In the genomic region with DNA sequence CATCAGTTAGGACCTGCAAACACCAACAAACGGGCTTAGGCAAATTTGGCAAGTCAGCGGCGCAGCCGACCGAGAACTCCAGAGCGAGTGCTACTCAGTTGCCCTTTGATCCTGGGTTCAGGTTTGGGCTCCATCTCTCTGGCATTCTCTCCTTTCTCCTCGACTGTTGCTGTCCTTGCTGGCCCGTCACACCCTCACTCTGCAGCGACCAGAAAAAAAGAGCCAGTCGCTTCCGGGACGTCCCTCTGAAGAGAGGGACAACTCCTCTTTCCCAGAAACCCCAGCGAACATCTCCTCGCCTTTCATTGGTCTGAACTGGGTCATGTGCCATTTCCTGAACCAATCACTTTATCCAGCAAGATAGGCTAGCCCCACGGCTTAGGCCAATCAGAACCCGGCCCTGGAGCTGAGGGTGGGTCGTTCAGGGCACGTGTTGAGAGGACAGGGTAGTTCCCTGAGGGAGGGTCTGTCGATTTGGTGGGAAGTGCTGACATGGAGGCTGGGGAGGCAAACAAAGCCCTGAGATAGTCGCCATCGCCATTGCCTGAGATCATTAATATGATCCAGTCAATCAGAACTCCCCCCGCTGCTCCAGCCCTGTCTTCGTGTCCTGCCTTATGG, we compare ENCODE assay signal across 15 cellular contexts.
DNase-seq lines count a peak whose midpoint lies in the region; TF ChIP-seq lines count a peak whose summit lies in the region.
"Had no signal": no experiment of that assay in that cellular context is flagged by ENCODE, and none has a peak within 500 bp of the region (broad histone marks: within the 10 kb centered on the region; RNA-seq: fewer than 3 reads in every experiment).

No MANE protein-coding gene starts in this region.

- H2BK12ac ChIP-seq in neuronal stem cell (ENCODE audit: low read length), result no peak overlapping the region

- H3K36me3 ChIP-seq in neuronal stem cell (replicated peaks in 1 of 2; ENCODE audit: control insufficient read depth in 2 of 2, insufficient read depth in 2 of 2, low read length in 2 of 2), result no peaks in the 10 kb centered on the region
- H3K36me3 ChIP-seq in ovary, result no peaks in the 10 kb centered on the region
- no peaks in the 10 kb centered on the region for H3K36me3 ChIP-seq in stomach
- H3K36me3 ChIP-seq: BLaER1 treated with 17β-estradiol and CSF1 and Interleukin-3, amounts not matched to agents 10 nM and 100 nM had no signal

- H3K9ac ChIP-seq in neuronal stem cell (ENCODE audit: low read depth, low read length, poor library complexity), result no peak overlapping the region
- H3K9ac ChIP-seq: BLaER1 treated with 17β-estradiol and CSF1 and Interleukin-3, amounts not matched to agents 10 nM and 100 nM; GM23248 had no signal

- DNase-seq in DMS53 treated with DMSO at 0.1 percent for 48 hours (lab: John Stamatoyannopoulos, UW; ENCODE audit: unreplicated experiment) (peak; percentile 82), M059J (ENCODE audit: low read depth) (peak; percentile 17), SK-N-DZ (ENCODE audit: low spot score) (peak; percentile 15), neuronal stem cell (ENCODE audit: low spot score) (no peak), germinal center (ENCODE audit: low spot score) (no peak), HK-2 (ENCODE audit: unreplicated experiment) (no peak), ovary (no peak), stomach (no peak)
- DNase-seq: DMS153, GM23248, NCI-H1092 treated with DMSO at 0.1 percent for 48 hours, NCI-H187 treated with DMSO at 0.1 percent for 48 hours, NCI-H446, SW 1271 had no signal

- no peaks in the 10 kb centered on the region for H3K9me3 ChIP-seq in neuronal stem cell (replicated peaks in 1 of 2; ENCODE audit: control insufficient read depth in 2 of 2, insufficient read depth in 1 of 2, low read depth in 1 of 2, low read length in 2 of 2)
- H3K9me3 ChIP-seq in ovary, result no peaks in the 10 kb centered on the region
- H3K9me3 ChIP-seq in stomach, result no peaks in the 10 kb centered on the region
- H3K9me3 ChIP-seq: BLaER1 treated with 17β-estradiol and CSF1 and Interleukin-3, amounts not matched to agents 10 nM and 100 nM had no signal

- H2AFZ ChIP-seq in neuronal stem cell (ENCODE audit: low read length), result peak overlapping the region; percentile 36
- H2AFZ ChIP-seq: GM23248 had no signal

- H3K4ac ChIP-seq in neuronal stem cell (ENCODE audit: low read length), result no peak overlapping the region

- TF ChIP-seq EP300 in ovary (IDR thresholded peaks at IDR 0.05), result no peak
- TF ChIP-seq EP300 in stomach (IDR thresholded peaks at IDR 0.05), result no peak

- H3K14ac ChIP-seq in neuronal stem cell (ENCODE audit: low read length), result no peak overlapping the region

- H3K4me2 ChIP-seq in neuronal stem cell (ENCODE audit: insufficient read depth, low read length, poor library complexity, severe bottlenecking), result no peak overlapping the region
- H3K4me2 ChIP-seq: BLaER1 treated with 17β-estradiol and CSF1 and Interleukin-3, amounts not matched to agents 10 nM and 100 nM had no signal

- no peaks in the 10 kb centered on the region for H3K79me1 ChIP-seq in neuronal stem cell (ENCODE audit: low read depth, low read length)

- no peak overlapping the region for H2BK5ac ChIP-seq in neuronal stem cell (ENCODE audit: low read length)

- H3K4me1 ChIP-seq in neuronal stem cell (ENCODE audit: control insufficient read depth in 2 of 2, insufficient read depth in 1 of 2, low read depth in 1 of 2, low read length in 2 of 2) (no peaks in the 10 kb centered on the region), ovary (ENCODE audit: insufficient read depth) (no peaks in the 10 kb centered on the region), stomach (no peaks in the 10 kb centered on the region)

- H4K91ac ChIP-seq in neuronal stem cell (ENCODE audit: low read depth, low read length, poor library complexity), result no peak overlapping the region

- no peak overlapping the region for H2AK5ac ChIP-seq in neuronal stem cell (ENCODE audit: low read depth, low read length)

- TF ChIP-seq POLR2A in ovary (IDR thresholded peaks at IDR 0.05) (no peak), stomach (IDR thresholded peaks at IDR 0.05) (no peak)

- H4K8ac ChIP-seq in neuronal stem cell (ENCODE audit: low read depth, low read length), result no peak overlapping the region

- H3K18ac ChIP-seq in neuronal stem cell (ENCODE audit: low read length), result no peak overlapping the region

- H3K23ac ChIP-seq in neuronal stem cell (ENCODE audit: low read depth, low read length, poor library complexity), result no peak overlapping the region

- TF ChIP-seq CTCF in ovary (IDR thresholded peaks at IDR 0.05) (no peak), stomach (IDR thresholded peaks at IDR 0.05) (no peak)

- no CpG with 5 or more reads among the region's 23 CpGs for WGBS in neuronal stem cell (ENCODE audit: extremely low coverage in 2 of 2, insufficient read length in 2 of 2, insufficient replicate concordance in 1 of 2), 2 donors
- 84 to 86% (median 84%) methylated on average over 23 of the region's 23 CpGs for WGBS in ovary, 3 donors
- 73 to 86% (median 81%) methylated on average over 23 of the region's 23 CpGs for WGBS in stomach, 5 donors

- H3K4me3 ChIP-seq in neuronal stem cell (ENCODE audit: low read length in 2 of 2) (no peak overlapping the region), ovary (no peak overlapping the region), stomach (no peak overlapping the region)
- H3K4me3 ChIP-seq: BLaER1 treated with 17β-estradiol and CSF1 and Interleukin-3, amounts not matched to agents 10 nM and 100 nM; GM23248 had no signal

- peaks cover 0 to 6% (median 2%) of the 10 kb centered on the region in 3 experiments for H3K27me3 ChIP-seq in neuronal stem cell (ENCODE audit: control insufficient read depth in 3 of 3, insufficient read depth in 3 of 3, low read depth in 1 of 3, low read length in 3 of 3)
- H3K27me3 ChIP-seq in ovary, result no peaks in the 10 kb centered on the region
- peaks cover 0 to 47% (median 0%) of the 10 kb centered on the region in 3 donors for H3K27me3 ChIP-seq in stomach
- H3K27me3 ChIP-seq: BLaER1 treated with 17β-estradiol and CSF1 and Interleukin-3, amounts not matched to agents 10 nM and 100 nM had no signal

- H2BK120ac ChIP-seq in neuronal stem cell (ENCODE audit: low read depth, low read length), result no peak overlapping the region

- H3K27ac ChIP-seq in neuronal stem cell (replicated peaks; ENCODE audit: low read length), result no peak overlapping the region
- no peak overlapping the region for H3K27ac ChIP-seq in ovary
- no peak overlapping the region for H3K27ac ChIP-seq in stomach
- H3K27ac ChIP-seq: BLaER1 treated with 17β-estradiol and CSF1 and Interleukin-3, amounts not matched to agents 10 nM and 100 nM; GM23248 had no signal

- intact Hi-C loops in ovary (cut with DNase I) (no loop called here), stomach (cut with DNase I; ENCODE audit: low total_unique reads) (no loop called here)

- H2BK15ac ChIP-seq in neuronal stem cell (ENCODE audit: low read length), result no peak overlapping the region

Comparison
In these comparisons a context has a peak if more than half of its experiments do, and no peak if none do; other contexts are left out.
1. DNase-seq: peak in DMS53 treated with DMSO at 0.1 percent for 48 hours (single experiment), M059J (single experiment) and SK-N-DZ (single experiment); none in neuronal stem cell (single experiment), germinal center (single experiment), HK-2 (single experiment), ovary (0 of 5) and stomach (single experiment).